11 cellular contexts compared by ENCODE assay signal in the genomic region with DNA sequence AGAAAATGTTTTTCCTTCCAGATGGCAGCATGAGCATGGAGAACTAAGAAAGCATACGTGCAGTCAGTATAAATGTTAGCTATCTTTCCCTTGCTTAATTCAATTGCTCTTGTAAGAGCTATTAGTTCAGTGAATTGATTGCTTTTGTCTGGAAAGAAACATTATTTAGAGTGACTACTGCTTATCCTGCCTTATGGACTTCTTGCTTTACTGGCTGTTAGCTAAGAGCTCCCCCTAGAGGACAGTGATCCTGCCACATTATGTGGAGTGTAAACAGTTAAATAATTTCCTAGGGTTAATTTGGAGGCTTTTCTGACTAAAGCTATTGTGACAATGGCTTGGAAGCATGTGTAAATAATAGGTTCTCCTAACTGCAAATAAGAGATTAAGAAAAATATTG.
A peak's percentile ranks its signal among the peaks of the same experiment; 100 is the strongest.
DNase-seq lines count a peak whose midpoint lies in the region; ATAC-seq, FAIRE-seq and TF ChIP-seq lines count a peak whose summit lies in the region.
"Had no signal": no experiment of that assay in that cellular context is flagged by ENCODE, and none has a peak within 500 bp of the region (broad histone marks: within the 10 kb centered on the region; RNA-seq: fewer than 3 reads in every experiment).

No MANE protein-coding gene starts in this region.

- H3K9me3 ChIP-seq in AG04450 (ENCODE audit: control insufficient read depth, insufficient read depth, low read length) (no peaks in the 10 kb centered on the region), vagina (no peaks in the 10 kb centered on the region), prostate gland (no peaks in the 10 kb centered on the region)

- no peak overlapping the region for H3K4me3 Mint-ChIP-seq in endothelial cell (ENCODE audit: unreplicated experiment)
- H3K4me3 Mint-ChIP-seq: activated naive CD8-positive, alpha-beta T cell treated with anti-CD3 and anti-CD28 coated beads, Interleukin-2, amount 10 ng/mL, durations not matched to agents 7 days and 5 days; naive thymus-derived CD8-positive, alpha-beta T cell had no signal

- no peaks in the 10 kb centered on the region for H3K36me3 Mint-ChIP-seq in endothelial cell (ENCODE audit: low read depth, unreplicated experiment)
- H3K36me3 Mint-ChIP-seq: activated naive CD8-positive, alpha-beta T cell treated with anti-CD3 and anti-CD28 coated beads, Interleukin-2, amount 10 ng/mL, durations not matched to agents 7 days and 5 days; naive thymus-derived CD8-positive, alpha-beta T cell had no signal

- CTCF ChIA-PET in AG04450 (lab: Charles Lee), result interaction anchor here (0.6 to 1.9 kb wide), 11 partner anchors 9 to 246 kb away, joined by 3 to 16 read pairs (median 5); no protein-coding TSS in a partner anchor

- H3K4me3 ChIP-seq in AG04450 (ENCODE audit: low read depth, low read length) (no peak overlapping the region), vagina (no peak overlapping the region), prostate gland (no peak overlapping the region)

- no peaks in the 10 kb centered on the region for H3K27me3 Mint-ChIP-seq in endothelial cell (ENCODE audit: unreplicated experiment)
- H3K27me3 Mint-ChIP-seq: activated naive CD8-positive, alpha-beta T cell treated with anti-CD3 and anti-CD28 coated beads, Interleukin-2, amount 10 ng/mL, durations not matched to agents 7 days and 5 days; naive thymus-derived CD8-positive, alpha-beta T cell had no signal

- WGBS in prostate gland, result 75% methylated on average over 1 of the region's 1 CpG

- H3K4me1 Mint-ChIP-seq in endothelial cell (ENCODE audit: unreplicated experiment), result peaks cover 9% of the 10 kb centered on the region
- H3K4me1 Mint-ChIP-seq: activated naive CD8-positive, alpha-beta T cell treated with anti-CD3 and anti-CD28 coated beads, Interleukin-2, amount 10 ng/mL, durations not matched to agents 7 days and 5 days; naive thymus-derived CD8-positive, alpha-beta T cell had no signal

- TF ChIP-seq CTCF in AG04450 (IDR thresholded peaks at IDR 0.05; ENCODE audit: low read depth, low read length) (peak; percentile 62), endothelial cell (IDR thresholded peaks at IDR 0.05; ENCODE audit: unreplicated experiment) (peak; percentile 37), vagina (IDR thresholded peaks at IDR 0.05) (no peak), prostate gland (IDR thresholded peaks at IDR 0.05) (no peak)

- ATAC-seq in GM19324 (IDR thresholded peaks at IDR 0.05; ENCODE audit: low FRiP score, unreplicated experiment), result no peak
- ATAC-seq: naive thymus-derived CD8-positive, alpha-beta T cell had no signal

- H3K27me3 ChIP-seq in AG04450 (ENCODE audit: control insufficient read depth, insufficient read depth, low read length) (no peaks in the 10 kb centered on the region), vagina (no peaks in the 10 kb centered on the region), prostate gland (replicated peaks; ENCODE audit: insufficient read depth) (no peaks in the 10 kb centered on the region)

- TF ChIP-seq POLR2A in GM12892 (IDR thresholded peaks at IDR 0.05; ENCODE audit: low read depth, low read length), result no peak
- no peak for TF ChIP-seq POLR2A in vagina (IDR thresholded peaks at IDR 0.05)
- no peak for TF ChIP-seq POLR2A in prostate gland (IDR thresholded peaks at IDR 0.05)

- no peaks in the 10 kb centered on the region for H3K4me1 ChIP-seq in vagina
- H3K4me1 ChIP-seq in prostate gland (replicated peaks), result no peaks in the 10 kb centered on the region

- H3K9me3 Mint-ChIP-seq in endothelial cell (ENCODE audit: unreplicated experiment), result no peaks in the 10 kb centered on the region
- H3K9me3 Mint-ChIP-seq: activated naive CD8-positive, alpha-beta T cell treated with anti-CD3 and anti-CD28 coated beads, Interleukin-2, amount 10 ng/mL, durations not matched to agents 7 days and 5 days had no signal

- POLR2A ChIA-PET in AG04450 (lab: Yijun Ruan, JAX), result no interaction called here

- H3K27ac ChIP-seq in AG04450 (ENCODE audit: low read depth, low read length) (no peak overlapping the region), vagina (no peak overlapping the region), prostate gland (no peak overlapping the region)

- no peak for DNase-seq in AG04450 (ENCODE audit: low read depth, low spot score)
- DNase-seq in GM12892 (ENCODE audit: insufficient read length), result no peak
- peak; percentile 1 for DNase-seq in NCI-H774 (lab: John Stamatoyannopoulos, UW)
- peak; percentile 5 for DNase-seq in endothelial cell (ENCODE audit: low spot score)
- DNase-seq in vagina (ENCODE audit: extremely low spot score in 2 of 2), result no peak
- DNase-seq in prostate gland (ENCODE audit: low spot score), result no peak
- DNase-seq in amygdala (lab: John Stamatoyannopoulos, UW), result no peak
- DNase-seq: activated naive CD8-positive, alpha-beta T cell treated with anti-CD3 and anti-CD28 coated beads, Interleukin-2, amount 10 ng/mL, durations not matched to agents 7 days and 5 days; naive thymus-derived CD8-positive, alpha-beta T cell; NCI-H2227 treated with DMSO at 0.1 percent for 48 hours had no signal

- no peak overlapping the region for H3K27ac Mint-ChIP-seq in endothelial cell (ENCODE audit: unreplicated experiment)
- H3K27ac Mint-ChIP-seq: activated naive CD8-positive, alpha-beta T cell treated with anti-CD3 and anti-CD28 coated beads, Interleukin-2, amount 10 ng/mL, durations not matched to agents 7 days and 5 days; naive thymus-derived CD8-positive, alpha-beta T cell had no signal

- H3K36me3 ChIP-seq in vagina, result no peaks in the 10 kb centered on the region
- H3K36me3 ChIP-seq in prostate gland, result no peaks in the 10 kb centered on the region

- intact Hi-C loops in vagina (cut with DNase I), result no loop called here
- intact Hi-C loops in prostate gland (cut with DNase I), result no loop called here

- peak; percentile 60 for FAIRE-seq in GM12892 (lab: Jason Lieb, UNC)

Comparison
In these comparisons a context has a peak if more than half of its experiments do, and no peak if none do; other contexts are left out.
1. DNase-seq: peak in NCI-H774 (single experiment) and endothelial cell (single experiment); none in AG04450 (single experiment), GM12892 (single experiment), vagina (0 of 2), prostate gland (single experiment) and amygdala (0 of 56).
2. CTCF ChIP-seq: peak in AG04450 (single experiment) and endothelial cell (single experiment); none in vagina (0 of 3) and prostate gland (0 of 4).